9 cellular contexts compared by ENCODE assay signal in the genomic region with DNA sequence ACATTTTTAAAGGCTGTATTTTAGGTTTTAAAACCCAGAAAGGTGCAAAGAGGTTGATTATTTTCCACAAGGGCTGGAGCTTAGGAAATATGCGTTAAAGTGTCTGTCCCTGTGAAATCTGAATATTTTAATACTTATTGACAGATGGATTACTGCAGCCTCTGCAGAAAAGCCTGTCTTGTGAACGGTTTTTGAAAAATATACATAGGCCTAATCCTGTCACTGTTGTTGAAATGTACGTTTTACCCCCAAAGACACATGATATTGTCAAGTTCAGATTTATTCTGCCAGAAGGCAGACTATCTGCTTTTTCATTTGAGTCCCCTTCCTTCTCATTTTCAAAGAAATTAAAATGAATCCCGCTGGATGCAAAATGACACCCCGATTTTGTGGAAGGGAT. TPM values are rescaled to one million over a fixed set of nuclear protein-coding genes. Genes with fewer than 3 reads are reported as not detected.
DNase-seq lines count a peak whose midpoint lies in the region; ATAC-seq and TF ChIP-seq lines count a peak whose summit lies in the region.
"Had no signal": no experiment of that assay in that cellular context is flagged by ENCODE, and none has a peak within 500 bp of the region (broad histone marks: within the 10 kb centered on the region; RNA-seq: fewer than 3 reads in every experiment).

No MANE protein-coding gene starts in this region.

- no peaks in the 10 kb centered on the region for H3K9me3 ChIP-seq in neural progenitor cell (ENCODE audit: low read depth)

- no peaks in the 10 kb centered on the region for H3K9me3 Mint-ChIP-seq in neural progenitor cell
- no peaks in the 10 kb centered on the region for H3K9me3 Mint-ChIP-seq in stimulated activated naive B cell treated with anti-CD40 and anti-IgM and Interleukin-4, amounts not matched to agents 10 μg/mL and 1 μg/mL and 100 μg/mL, for 72 hours

- H3K4me3 Mint-ChIP-seq in neural progenitor cell = peak overlapping the region; percentile 95
- H3K4me3 Mint-ChIP-seq in stimulated activated naive B cell treated with anti-CD40 and anti-IgM and Interleukin-4, amounts not matched to agents 10 μg/mL and 1 μg/mL and 100 μg/mL, for 72 hours = peak overlapping the region in 1 of 2 donors; percentile 6

- H3K36me3 ChIP-seq in neural progenitor cell = no peaks in the 10 kb centered on the region

- H3K27ac Mint-ChIP-seq in neural progenitor cell = peak overlapping the region; percentile 84
- H3K27ac Mint-ChIP-seq in stimulated activated naive B cell treated with anti-CD40 and anti-IgM and Interleukin-4, amounts not matched to agents 10 μg/mL and 1 μg/mL and 100 μg/mL, for 72 hours = no peak overlapping the region

- H4K20me1 ChIP-seq in neural progenitor cell (ENCODE audit: low read depth) = peaks cover 5% of the 10 kb centered on the region

- ATAC-seq in GM18517 (IDR thresholded peaks at IDR 0.05; ENCODE audit: unreplicated experiment) = no peak
- ATAC-seq in stimulated activated naive B cell treated with anti-CD40 and anti-IgM and Interleukin-4, amounts not matched to agents 10 μg/mL and 1 μg/mL and 100 μg/mL, for 72 hours (replicated peaks) = no peak

- no peaks in the 10 kb centered on the region for H3K27me3 ChIP-seq in neural progenitor cell

- H3K4me2 ChIP-seq in neural progenitor cell = peak overlapping the region; percentile 90

- no peaks in the 10 kb centered on the region for H3K36me3 Mint-ChIP-seq in neural progenitor cell
- peaks cover 7 to 9% of the 10 kb centered on the region in 2 donors for H3K36me3 Mint-ChIP-seq in stimulated activated naive B cell treated with anti-CD40 and anti-IgM and Interleukin-4, amounts not matched to agents 10 μg/mL and 1 μg/mL and 100 μg/mL, for 72 hours

- H3K27ac ChIP-seq in 22Rv1 (peak overlapping the region; percentile 97), coronary artery (peak overlapping the region; percentile 96 to 99), neural progenitor cell (no peak overlapping the region)

- DNase-seq in NAMALWA (ENCODE audit: low spot score) (peak; percentile 61), coronary artery (ENCODE audit: low spot score) (no peak), neural progenitor cell (ENCODE audit: low spot score) (no peak), hepatic stellate cell (ENCODE audit: low spot score) (no peak), NCI-H345 treated with DMSO at 0.1 percent for 48 hours (lab: John Stamatoyannopoulos, UW; ENCODE audit: unreplicated experiment) (no peak)
- no peak for DNase-seq in stimulated activated naive B cell treated with anti-CD40 and anti-IgM and Interleukin-4, amounts not matched to agents 10 μg/mL and 1 μg/mL and 100 μg/mL, for 72 hours

- H3K79me2 ChIP-seq in neural progenitor cell (ENCODE audit: low read depth) = peaks cover 22% of the 10 kb centered on the region

- H3K4me1 ChIP-seq in neural progenitor cell = peaks cover 47% of the 10 kb centered on the region

- peaks cover 8% of the 10 kb centered on the region for H3K27me3 Mint-ChIP-seq in neural progenitor cell (ENCODE audit: insufficient read depth, low read depth)
- H3K27me3 Mint-ChIP-seq in stimulated activated naive B cell treated with anti-CD40 and anti-IgM and Interleukin-4, amounts not matched to agents 10 μg/mL and 1 μg/mL and 100 μg/mL, for 72 hours = no peaks in the 10 kb centered on the region

- H2AFZ ChIP-seq in neural progenitor cell (replicated peaks) = no peak overlapping the region

- TF ChIP-seq CTCF in 22Rv1 (IDR thresholded peaks at IDR 0.05) = no peak
- no peak for TF ChIP-seq CTCF in coronary artery (IDR thresholded peaks at IDR 0.05)
- no peak for TF ChIP-seq CTCF in neural progenitor cell (IDR thresholded peaks at IDR 0.05)

- peak overlapping the region; percentile 84 for H3K4me3 ChIP-seq in coronary artery
- no peak overlapping the region for H3K4me3 ChIP-seq in neural progenitor cell

- peaks cover 67% of the 10 kb centered on the region for H3K4me1 Mint-ChIP-seq in neural progenitor cell
- H3K4me1 Mint-ChIP-seq in stimulated activated naive B cell treated with anti-CD40 and anti-IgM and Interleukin-4, amounts not matched to agents 10 μg/mL and 1 μg/mL and 100 μg/mL, for 72 hours = peaks cover 42 to 60% of the 10 kb centered on the region in 2 donors

- peaks cover 36% of the 10 kb centered on the region for H3F3A ChIP-seq in neural progenitor cell (ENCODE audit: low read depth)

- no peak overlapping the region for H3K9ac ChIP-seq in neural progenitor cell

RNA-seq across cellular contexts. Expression of a gene that starts 2.2 kb away (rescaled TPM):
- total RNA-seq in neural progenitor cell (ENCODE audit: low replicate concordance) = 14.2 and 20.3 TPM in 2 replicates

RNA-seq across cellular contexts. Expression of a gene that starts 45.1 kb away (rescaled TPM):
- not detected in 2 replicates for total RNA-seq in neural progenitor cell (ENCODE audit: low replicate concordance)
- total RNA-seq: SK-MEL-5 had no signal
